ENCODE assay signal across 9 cellular contexts in genomic region chr11:108854366-108854765, GRCh38.
DNase-seq lines count a peak whose midpoint lies in the region; ATAC-seq, FAIRE-seq and TF ChIP-seq lines count a peak whose summit lies in the region.
"Had no signal": no experiment of that assay in that cellular context is flagged by ENCODE, and none has a peak within 500 bp of the region (broad histone marks: within the 10 kb centered on the region; RNA-seq: fewer than 3 reads in every experiment).

No MANE protein-coding gene starts in this region.

- H2AFZ ChIP-seq in HepG2 (ENCODE audit: low read length) (no peak overlapping the region), GM23338 (no peak overlapping the region)

- H3F3A ChIP-seq in GM23338 (replicated peaks; ENCODE audit: low read depth), result no peaks in the 10 kb centered on the region

- H3K36me3 Mint-ChIP-seq in stimulated activated memory B cell treated with anti-CD40 and anti-IgM and Interleukin-4, amounts not matched to agents 10 μg/mL and 1 μg/mL and 100 μg/mL, for 72 hours, result peaks cover 22% of the 10 kb centered on the region
- H3K36me3 Mint-ChIP-seq in GM23338 (ENCODE audit: low read depth), result no peaks in the 10 kb centered on the region

- H3K79me2 ChIP-seq in HepG2 (ENCODE audit: insufficient read depth, low read length) (no peaks in the 10 kb centered on the region), GM23338 (replicated peaks; ENCODE audit: insufficient read depth) (no peaks in the 10 kb centered on the region; the same call in none of the 2 replicates)

- H3K9ac ChIP-seq in HepG2 (ENCODE audit: insufficient read depth, low read depth, low read length), result no peak overlapping the region

- no peaks in the 10 kb centered on the region for H3K36me3 ChIP-seq in right lobe of liver
- no peaks in the 10 kb centered on the region; a peak in 2 of 5 replicates for H3K36me3 ChIP-seq in HepG2 (replicated peaks in 1 of 2; ENCODE audit: control insufficient read depth in 1 of 2, insufficient read depth in 2 of 2, low read length in 2 of 2)
- no peaks in the 10 kb centered on the region for H3K36me3 ChIP-seq in GM23338 (ENCODE audit: insufficient read depth)

- peak overlapping the region; percentile 95 for H3K27ac Mint-ChIP-seq in stimulated activated memory B cell treated with anti-CD40 and anti-IgM and Interleukin-4, amounts not matched to agents 10 μg/mL and 1 μg/mL and 100 μg/mL, for 72 hours
- H3K27ac Mint-ChIP-seq in GM23338, result no peak overlapping the region

- peak; percentile 45 to 84 (median 70) for ATAC-seq in right lobe of liver
- no peak for ATAC-seq in HepG2
- peak; percentile 97 for ATAC-seq in HG03342 (IDR thresholded peaks at IDR 0.05; ENCODE audit: unreplicated experiment)
- ATAC-seq in stimulated activated memory B cell treated with anti-CD40 and anti-IgM and Interleukin-4, amounts not matched to agents 10 μg/mL and 1 μg/mL and 100 μg/mL, for 72 hours, result peak; percentile 58
- ATAC-seq in GM23338, result no peak

- H3K27me3 Mint-ChIP-seq in stimulated activated memory B cell treated with anti-CD40 and anti-IgM and Interleukin-4, amounts not matched to agents 10 μg/mL and 1 μg/mL and 100 μg/mL, for 72 hours, result no peaks in the 10 kb centered on the region
- H3K27me3 Mint-ChIP-seq in GM23338 (ENCODE audit: insufficient read depth, low read depth, poor library complexity), result no peaks in the 10 kb centered on the region

- no peak for FAIRE-seq in HepG2 (lab: Jason Lieb, UNC)
- FAIRE-seq: G401.6 had no signal

- H3K4me3 Mint-ChIP-seq in stimulated activated memory B cell treated with anti-CD40 and anti-IgM and Interleukin-4, amounts not matched to agents 10 μg/mL and 1 μg/mL and 100 μg/mL, for 72 hours, result peak overlapping the region; percentile 78
- no peak overlapping the region for H3K4me3 Mint-ChIP-seq in GM23338

- CTCF ChIA-PET in HepG2 (lab: Yijun Ruan, JAX; ENCODE audit: low intra/inter-chr PET ratio, low total read pairs), result no interaction called here

- no peaks in the 10 kb centered on the region for H3K9me3 ChIP-seq in right lobe of liver
- no peaks in the 10 kb centered on the region for H3K9me3 ChIP-seq in HepG2 (ENCODE audit: low read length)

- no peak for TF ChIP-seq RAD21 in HepG2 (CRISPR knock-in tag; IDR thresholded peaks at IDR 0.05)

- no peak for DNase-seq in right lobe of liver
- no peak for DNase-seq in HepG2 (ENCODE audit: low spot score)
- peak; percentile 57 for DNase-seq in choroid plexus epithelial cell (ENCODE audit: low read depth)
- DNase-seq in GM23338 (ENCODE audit: low spot score), result no peak
- no peak for DNase-seq in NCI-H510A (lab: John Stamatoyannopoulos, UW)
- no peak for DNase-seq in A172 (ENCODE audit: low spot score)

- peak overlapping the region in 1 of 3 donors; percentile 5 for H3K4me3 ChIP-seq in right lobe of liver
- H3K4me3 ChIP-seq in HepG2 (replicated peaks in 1 of 3; ENCODE audit: insufficient read depth in 1 of 3, low read depth in 2 of 3, low read length in 3 of 3), result no peak overlapping the region
- H3K4me3 ChIP-seq in choroid plexus epithelial cell (ENCODE audit: low read depth, low read length), result no peak overlapping the region
- H3K4me3 ChIP-seq in GM23338, result no peak overlapping the region

- POLR2A ChIA-PET in HepG2 (lab: Yijun Ruan, JAX), result no interaction called here

- H3K9me3 Mint-ChIP-seq in stimulated activated memory B cell treated with anti-CD40 and anti-IgM and Interleukin-4, amounts not matched to agents 10 μg/mL and 1 μg/mL and 100 μg/mL, for 72 hours, result no peaks in the 10 kb centered on the region
- H3K9me3 Mint-ChIP-seq in GM23338, result no peaks in the 10 kb centered on the region

- intact Hi-C loops in right lobe of liver (cut with DNase I) (no loop called here), HepG2 (cut with micrococcal nuclease; ENCODE audit: unreplicated experiment) (no loop called here)

- H4K20me1 ChIP-seq in HepG2 (ENCODE audit: insufficient read depth, low read length) (no peaks in the 10 kb centered on the region), GM23338 (replicated peaks; ENCODE audit: insufficient read depth) (no peaks in the 10 kb centered on the region)

- H3K4me1 Mint-ChIP-seq in stimulated activated memory B cell treated with anti-CD40 and anti-IgM and Interleukin-4, amounts not matched to agents 10 μg/mL and 1 μg/mL and 100 μg/mL, for 72 hours, result peaks cover 24% of the 10 kb centered on the region
- H3K4me1 Mint-ChIP-seq in GM23338, result peaks cover 17% of the 10 kb centered on the region; the same call in 2 of the 3 replicates

- no peak overlapping the region for H3K4me2 ChIP-seq in HepG2 (ENCODE audit: low read depth, low read length)
- H3K4me2 ChIP-seq in GM23338, result no peak overlapping the region

- H3K27me3 ChIP-seq in right lobe of liver, result no peaks in the 10 kb centered on the region
- H3K27me3 ChIP-seq in HepG2 (ENCODE audit: control insufficient read depth in 1 of 2, insufficient read depth in 2 of 2, low read length in 2 of 2), result no peaks in the 10 kb centered on the region
- no peaks in the 10 kb centered on the region for H3K27me3 ChIP-seq in GM23338 (ENCODE audit: insufficient read depth)

- no peak for TF ChIP-seq EP300 in HepG2 (IDR thresholded peaks at IDR 0.05; ENCODE audit: low read depth in 2 of 2, low read length in 2 of 2)
- TF ChIP-seq EP300 in HepG2 (CRISPR knock-in tag; IDR thresholded peaks at IDR 0.05; ENCODE audit: borderline replicate concordance), result no peak

- BruUV-seq in HepG2 (replicated peaks; lab: Mats Ljungman, UMichigan), result no TSS peak

- WGBS in right lobe of liver (ENCODE audit: insufficient coverage, low coverage, low lambda C conversion rate, missing lambda C conversion rate), result 24% methylated on average over 2 of the region's 2 CpGs
- 97% methylated on average over 2 of the region's 2 CpGs for WGBS in HepG2 (ENCODE audit: low lambda C conversion rate)

- H3K27ac ChIP-seq in right lobe of liver, result peak overlapping the region; percentile 5 to 12 (median 9)
- no peak overlapping the region for H3K27ac ChIP-seq in HepG2 (ENCODE audit: extremely low read length, insufficient read depth, low read length)
- no peak overlapping the region for H3K27ac ChIP-seq in GM23338 (ENCODE audit: low read depth)

- no peaks in the 10 kb centered on the region for H3K9me2 ChIP-seq in GM23338 (ENCODE audit: insufficient read depth)

- no peak for TF ChIP-seq CTCF in right lobe of liver (IDR thresholded peaks at IDR 0.05)
- TF ChIP-seq CTCF in HepG2 (CRISPR knock-in tag; IDR thresholded peaks at IDR 0.05), result no peak
- no peak for TF ChIP-seq CTCF in choroid plexus epithelial cell (conservative IDR thresholded peaks at IDR 0.05; ENCODE audit: low read depth, low read length)
- no peak for TF ChIP-seq CTCF in GM23338 (conservative IDR thresholded peaks at IDR 0.05; ENCODE audit: low read depth in 2 of 2)

- in situ Hi-C loops in HepG2 (cut with HindIII; ENCODE audit: extremely low pct_ligation_motif_present, low pct_unique_long_range_greater_than_20kb), result no loop called here

- TF ChIP-seq POLR2A in right lobe of liver (IDR thresholded peaks at IDR 0.05), result no peak
- no peak for TF ChIP-seq POLR2A in HepG2 (IDR thresholded peaks at IDR 0.05; ENCODE audit: insufficient read depth in 1 of 2, low read depth in 2 of 2, low read length in 2 of 2)

- H3K4me1 ChIP-seq in right lobe of liver (no peaks in the 10 kb centered on the region), HepG2 (ENCODE audit: insufficient read depth, low read length) (no peaks in the 10 kb centered on the region), GM23338 (ENCODE audit: insufficient read depth) (peaks cover 8% of the 10 kb centered on the region)

TF ChIP-seq in HepG2, 621 proteins besides CTCF, POLR2A, EP300 and RAD21:
- no peak for TF ChIP-seq ZNF484 (CRISPR knock-in tag; IDR thresholded peaks at IDR 0.05; ENCODE audit: borderline replicate concordance, low read depth)

TF ChIP-seq in GM23338, 12 proteins besides CTCF, POLR2A, EP300 and RAD21 (continues in another document):
- TF ChIP-seq JUNB (IDR thresholded peaks at IDR 0.05; ENCODE audit: unreplicated experiment) (no peak), REST (IDR thresholded peaks at IDR 0.05; ENCODE audit: unreplicated experiment) (no peak), STAT1 (IDR thresholded peaks at IDR 0.05; ENCODE audit: unreplicated experiment) (no peak), ETS1 (IDR thresholded peaks at IDR 0.05) (no peak)

Comparison
In these comparisons a context has a peak if more than half of its experiments do, and no peak if none do; other contexts are left out.
1. ATAC-seq: peak in right lobe of liver (4 of 4), HG03342 (single experiment) and stimulated activated memory B cell treated with anti-CD40 and anti-IgM and Interleukin-4, amounts not matched to agents 10 μg/mL and 1 μg/mL and 100 μg/mL, for 72 hours (single experiment); none in HepG2 (single experiment) and GM23338 (single experiment).
2. H3K27ac ChIP-seq: peak in right lobe of liver (3 of 3); none in HepG2 (single experiment) and GM23338 (single experiment).